In the genomic region with DNA sequence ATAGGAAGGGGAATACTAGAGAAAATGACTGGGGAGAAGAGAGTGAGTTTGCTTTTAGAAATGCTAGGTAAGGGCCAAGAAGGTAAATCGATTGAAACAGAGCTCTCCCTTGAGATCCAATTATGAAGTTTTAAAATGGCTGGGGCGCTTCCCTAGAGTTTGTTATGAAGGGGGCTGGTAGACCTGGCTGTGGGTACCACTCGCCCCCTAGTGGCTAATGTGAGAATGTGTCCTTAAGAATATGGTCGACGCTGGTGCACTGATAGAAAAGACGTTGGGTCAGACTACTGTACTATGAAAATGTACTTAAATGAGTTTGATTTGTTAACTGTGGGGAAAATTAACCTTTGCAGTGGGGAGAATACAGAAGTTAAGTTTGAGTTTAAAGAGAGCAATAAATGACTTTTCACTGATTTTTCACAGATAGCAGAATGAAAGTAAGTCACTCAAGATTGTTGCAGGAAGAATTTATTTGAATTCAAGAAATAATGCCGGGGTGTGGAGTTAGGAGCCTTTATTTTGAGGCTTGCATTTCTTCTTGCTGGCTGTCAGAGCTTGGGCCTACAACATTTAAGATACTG, we compare ENCODE assay signal across 8 cellular contexts. TPM values are rescaled to one million over a fixed set of nuclear protein-coding genes. Genes with fewer than 3 reads are reported as not detected.
A peak's percentile ranks its signal among the peaks of the same experiment; 100 is the strongest.
DNase-seq lines count a peak whose midpoint lies in the region; ATAC-seq, FAIRE-seq and TF ChIP-seq lines count a peak whose summit lies in the region.

No MANE protein-coding gene starts in this region.

- FAIRE-seq in bronchial epithelial cell (lab: Jason Lieb, UNC): no peak

- ATAC-seq in GM18861 (IDR thresholded peaks at IDR 0.05; ENCODE audit: unreplicated experiment) (peak; percentile 90), HG03045 (IDR thresholded peaks at IDR 0.05; ENCODE audit: unreplicated experiment) (peak; percentile 85), left colon (peak; percentile 77)

- H3K27me3 ChIP-seq in bronchial epithelial cell (ENCODE audit: control insufficient read depth, insufficient read depth, low read length): no peaks in the 10 kb centered on the region

- peak; percentile 92 for TF ChIP-seq CTCF in AG09319 (IDR thresholded peaks at IDR 0.05; ENCODE audit: low read depth, low read length)
- TF ChIP-seq CTCF in bronchial epithelial cell (IDR thresholded peaks at IDR 0.05; ENCODE audit: insufficient read depth, low read length, severe bottlenecking): peak; percentile 83

- DNase-seq in AG09319 (ENCODE audit: extremely low read depth, low read depth): peak; percentile 46
- peak; percentile 73 for DNase-seq in NCI-H2029 (lab: John Stamatoyannopoulos, UW)
- peak; percentile 9 for DNase-seq in T-helper 9 cell
- peak; percentile 66 for DNase-seq in bronchial epithelial cell (ENCODE audit: low read depth)
- peak; percentile 19 to 27 for DNase-seq in left colon
- DNase-seq in stimulated activated CD4-positive, alpha-beta T cell treated with anti-CD3 and anti-CD28 coated beads, Interleukin-4, amount 100 ng/mL, for 4 hours: peak; percentile 12 to 39

- H3K36me3 ChIP-seq in bronchial epithelial cell (ENCODE audit: control insufficient read depth, insufficient read depth, low read length): no peaks in the 10 kb centered on the region

- no peak overlapping the region for H3K4me3 ChIP-seq in bronchial epithelial cell (ENCODE audit: low read depth, low read length)

- intact Hi-C loops in left colon (cut with DNase I, micrococcal nuclease): no loop called here

RNA-seq across cellular contexts. Expression of a gene that starts 9.2 kb away (rescaled TPM):
- total RNA-seq in bronchial epithelial cell (under 0.01 and 0.13 TPM in 2 replicates), left colon (under 1 TPM in 1 of 2 donors, not detected in 1; 0.11 TPM)

RNA-seq across cellular contexts. Expression of a gene that starts 42.5 kb away (rescaled TPM):
- total RNA-seq in bronchial epithelial cell: 23.0 and 45.5 TPM in 2 replicates
- 10 to 100 TPM; 35.7 to 35.8 TPM for total RNA-seq in left colon

RNA-seq across cellular contexts. Expression of a gene that starts 45.0 kb away (rescaled TPM):
- total RNA-seq in bronchial epithelial cell (0.77 and 1.8 TPM in 2 replicates), left colon (1 to 10 TPM in 1 of 2 donors, under 1 TPM in 1; 0.37 to 1.0 TPM)

Comparison
In these comparisons a context has a peak if more than half of its experiments do, and no peak if none do; other contexts are left out.
1. DNase-seq: peak in every context shown above with its lines; median percentile 73 in NCI-H2029; 66 in bronchial epithelial cell; 46 in AG09319; 26 in stimulated activated CD4-positive, alpha-beta T cell treated with anti-CD3 and anti-CD28 coated beads, Interleukin-4, amount 100 ng/mL, for 4 hours; 23 in left colon; 9 in T-helper 9 cell.